ENCODE assay signal across 25 cellular contexts in the genomic region with DNA sequence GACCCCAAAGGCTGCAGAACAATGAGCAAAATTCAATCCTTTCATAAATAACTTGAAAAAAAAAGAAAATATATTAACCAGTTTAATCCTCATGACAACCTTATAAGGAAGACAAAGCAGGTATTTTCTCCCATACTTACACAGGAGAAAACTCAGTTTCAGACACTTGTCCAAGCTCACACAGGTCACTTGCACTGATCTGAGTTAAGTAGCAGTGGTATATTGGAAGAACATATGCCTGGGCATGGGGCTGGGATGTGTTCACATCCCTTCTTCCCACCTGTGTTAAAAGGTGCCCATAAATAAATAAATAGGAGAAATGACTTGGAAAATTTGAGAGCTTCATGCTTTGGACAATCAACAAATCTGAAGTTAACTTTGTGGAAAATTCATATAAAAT.
"Had no signal": no experiment of that assay in that cellular context is flagged by ENCODE, and none has a peak within 500 bp of the region (broad histone marks: within the 10 kb centered on the region; RNA-seq: fewer than 3 reads in every experiment).

No MANE protein-coding gene starts in this region.

- H3K4me1 ChIP-seq: right atrium auricular region, tibial artery, vagina had no signal

- H3K27ac Mint-ChIP-seq: progenitor cell of endocrine pancreas; stimulated activated naive B cell treated with anti-CD40 and anti-IgM and Interleukin-4, amounts not matched to agents 10 μg/mL and 1 μg/mL and 100 μg/mL, for 72 hours had no signal

- H3K4me3 ChIP-seq: heart right ventricle, lower lobe of right lung, ovary, right atrium auricular region, skin epidermis, suprapubic skin, thoracic aorta, tibial artery, upper lobe of left lung, vagina had no signal

- H3K27ac ChIP-seq: lower lobe of right lung, ovary, right atrium auricular region, skin epidermis, suprapubic skin, thoracic aorta, tibial artery, upper lobe of left lung, vagina had no signal

- H3K27me3 Mint-ChIP-seq: progenitor cell of endocrine pancreas had no signal

- H3K36me3 Mint-ChIP-seq: stimulated activated naive B cell treated with anti-CD40 and anti-IgM and Interleukin-4, amounts not matched to agents 10 μg/mL and 1 μg/mL and 100 μg/mL, for 72 hours had no signal

- FAIRE-seq: keratinocyte had no signal

- DNase-seq: heart right ventricle; hippocampal formation; kidney glomerular epithelial cell; left cardiac atrium; left ventricle myocardium superior; lower lobe of right lung; mammary epithelial cell; mesenchymal stem cell; naive thymus-derived CD8-positive, alpha-beta T cell; ovary; stimulated activated CD4-positive, alpha-beta T cell treated with anti-CD3 and anti-CD28 coated beads, Interleukin-12 subunit alpha, Interleukin-12 subunit beta, amount 100 ng/mL, for 4 hours; stimulated activated CD4-positive, alpha-beta T cell treated with anti-CD3 and anti-CD28 coated beads, Interleukin-15, amount 100 ng/mL, for 24 hours; stimulated activated CD4-positive, alpha-beta T cell treated with anti-CD3 and anti-CD28 coated beads, Interleukin-2, amount 100 ng/mL, for 24 hours; stimulated activated CD4-positive, alpha-beta T cell treated with anti-CD3 and anti-CD28 coated beads, Interleukin-4, amount 100 ng/mL, for 1 hour; stimulated activated naive B cell treated with anti-CD40 and anti-IgM and Interleukin-4, amounts not matched to agents 10 μg/mL and 1 μg/mL and 100 μg/mL, for 72 hours; stimulated activated naive CD8-positive, alpha-beta T cell treated with anti-CD3 and anti-CD28 coated beads, Interleukin-15, Interleukin-2, amounts not matched to agents 100 U/mL and 50 U/mL, for 24 hours; tibial artery; upper lobe of left lung had no signal

- H3K36me3 ChIP-seq: heart right ventricle, lower lobe of right lung, ovary, right atrium auricular region, suprapubic skin, thoracic aorta, tibial artery, upper lobe of left lung, vagina had no signal

- H3K27me3 ChIP-seq: heart right ventricle, ovary, right atrium auricular region, suprapubic skin, upper lobe of left lung, vagina had no signal

- ATAC-seq: lower lobe of right lung; naive thymus-derived CD8-positive, alpha-beta T cell; stimulated activated naive B cell treated with anti-CD40 and anti-IgM and Interleukin-4, amounts not matched to agents 10 μg/mL and 1 μg/mL and 100 μg/mL, for 72 hours; stimulated activated naive CD8-positive, alpha-beta T cell treated with anti-CD3 and anti-CD28 coated beads, Interleukin-15, Interleukin-2, amounts not matched to agents 100 U/mL and 50 U/mL, for 24 hours had no signal

- H3K4me3 Mint-ChIP-seq: stimulated activated naive B cell treated with anti-CD40 and anti-IgM and Interleukin-4, amounts not matched to agents 10 μg/mL and 1 μg/mL and 100 μg/mL, for 72 hours had no signal

- H3K9me3 Mint-ChIP-seq: stimulated activated naive B cell treated with anti-CD40 and anti-IgM and Interleukin-4, amounts not matched to agents 10 μg/mL and 1 μg/mL and 100 μg/mL, for 72 hours had no signal

- H3K9me3 ChIP-seq: heart right ventricle, lower lobe of right lung, ovary, right atrium auricular region, suprapubic skin, thoracic aorta, tibial artery, upper lobe of left lung, vagina had no signal
